In genomic region chrX:10615931-10616780, GRCh38 we compare ENCODE assay signal across 8 cellular contexts. TPM values are rescaled to one million over a fixed set of nuclear protein-coding genes. Genes with fewer than 3 reads are reported as not detected.
DNase-seq lines count a peak whose midpoint lies in the region; ATAC-seq and TF ChIP-seq lines count a peak whose summit lies in the region.

No MANE protein-coding gene starts in this region.

- no peaks in the 10 kb centered on the region for H3K36me3 ChIP-seq in ectodermal cell (ENCODE audit: control insufficient read depth, insufficient read depth, low read length)
- H3K36me3 ChIP-seq in mesodermal cell (ENCODE audit: control insufficient read depth, insufficient read depth, low read length) = no peaks in the 10 kb centered on the region
- no peaks in the 10 kb centered on the region for H3K36me3 ChIP-seq in CD4-positive, alpha-beta memory T cell (ENCODE audit: insufficient read depth, low read length)

- H3K4me1 ChIP-seq in ectodermal cell (ENCODE audit: control insufficient read depth, insufficient read depth, low read length) (peaks cover 8% of the 10 kb centered on the region), mesodermal cell (ENCODE audit: control insufficient read depth, insufficient read depth, low read length, poor library complexity, severe bottlenecking) (peaks cover 27% of the 10 kb centered on the region)
- peaks cover 10% of the 10 kb centered on the region for H3K4me1 ChIP-seq in CD4-positive, alpha-beta memory T cell (ENCODE audit: insufficient read depth, low read length)

- H3K27ac ChIP-seq in AG04450 (ENCODE audit: low read depth, low read length) = no peak overlapping the region
- peak overlapping the region; percentile 68 for H3K27ac ChIP-seq in ectodermal cell (ENCODE audit: insufficient read depth, low read depth, low read length, poor library complexity, severe bottlenecking)
- peak overlapping the region; percentile 74 for H3K27ac ChIP-seq in mesodermal cell (ENCODE audit: low read depth, low read length, severe bottlenecking)
- no peak overlapping the region for H3K27ac ChIP-seq in CD4-positive, alpha-beta memory T cell (ENCODE audit: low read depth, low read length)

- DNase-seq in AG04450 (ENCODE audit: low read depth, low spot score) (no peak), NOMO-1 (lab: John Stamatoyannopoulos, UW; ENCODE audit: unreplicated experiment in 2 of 2) (peak; percentile 19 to 49)
- DNase-seq in stimulated activated effector memory CD8-positive, alpha-beta T cell treated with anti-CD3 and anti-CD28 coated beads, Interleukin-12 subunit alpha, Interleukin-12 subunit beta, amount 100 ng/mL, for 72 hours (ENCODE audit: low spot score in 2 of 2) = no peak
- DNase-seq in CD4-positive, alpha-beta memory T cell = no peak

- POLR2A ChIA-PET in AG04450 (lab: Yijun Ruan, JAX) = no interaction called here
- POLR2A ChIA-PET in CD4-positive, alpha-beta memory T cell (lab: Charles Lee; ENCODE audit: partially characterized antibody) = no interaction called here

- H3K9me3 Mint-ChIP-seq in stimulated activated effector memory CD8-positive, alpha-beta T cell treated with anti-CD3 and anti-CD28 coated beads, Interleukin-12 subunit alpha, Interleukin-12 subunit beta, amount 100 ng/mL, for 72 hours = no peaks in the 10 kb centered on the region
- H3K9me3 Mint-ChIP-seq in CD4-positive, alpha-beta memory T cell = peaks cover 0 to 3% (median 0%) of the 10 kb centered on the region in 8 donors

- CTCF ChIA-PET in AG04450 (lab: Charles Lee) = interaction anchor here (0.7 to 2.1 kb wide), 8 partner anchors 11 to 427 kb away, joined by 3 to 28 read pairs (median 4); no protein-coding TSS in a partner anchor
- CTCF ChIA-PET in CD4-positive, alpha-beta memory T cell (lab: Charles Lee; ENCODE audit: partially characterized antibody) = no interaction called here

- H3K4me3 ChIP-seq in AG04450 (ENCODE audit: low read depth, low read length) (peak overlapping the region; percentile 31; the same call in 1 of the 2 replicates), ectodermal cell (ENCODE audit: insufficient read depth, low read depth, low read length) (no peak overlapping the region), mesodermal cell (ENCODE audit: extremely low read depth, insufficient read depth, low read length, poor library complexity, severe bottlenecking) (peak overlapping the region; percentile 14)
- no peak overlapping the region for H3K4me3 ChIP-seq in CD4-positive, alpha-beta memory T cell (ENCODE audit: low read length in 2 of 2)

- intact Hi-C loops in CD4-positive, alpha-beta memory T cell (cut with micrococcal nuclease) = no loop called here

- TF ChIP-seq CTCF in AG04450 (IDR thresholded peaks at IDR 0.05; ENCODE audit: low read depth, low read length) = peak; percentile 62

- H3K4me3 Mint-ChIP-seq in stimulated activated effector memory CD8-positive, alpha-beta T cell treated with anti-CD3 and anti-CD28 coated beads, Interleukin-12 subunit alpha, Interleukin-12 subunit beta, amount 100 ng/mL, for 72 hours = no peak overlapping the region
- H3K4me3 Mint-ChIP-seq in CD4-positive, alpha-beta memory T cell = no peak overlapping the region

- H3K27me3 Mint-ChIP-seq in CD4-positive, alpha-beta memory T cell = peaks cover 5 to 8% of the 10 kb centered on the region in 2 donors

- H3K27ac Mint-ChIP-seq in stimulated activated effector memory CD8-positive, alpha-beta T cell treated with anti-CD3 and anti-CD28 coated beads, Interleukin-12 subunit alpha, Interleukin-12 subunit beta, amount 100 ng/mL, for 72 hours = no peak overlapping the region
- no peak overlapping the region for H3K27ac Mint-ChIP-seq in CD4-positive, alpha-beta memory T cell

- no peaks in the 10 kb centered on the region for H3K36me3 Mint-ChIP-seq in stimulated activated effector memory CD8-positive, alpha-beta T cell treated with anti-CD3 and anti-CD28 coated beads, Interleukin-12 subunit alpha, Interleukin-12 subunit beta, amount 100 ng/mL, for 72 hours
- no peaks in the 10 kb centered on the region for H3K36me3 Mint-ChIP-seq in CD4-positive, alpha-beta memory T cell

- ATAC-seq in GM18511 (IDR thresholded peaks at IDR 0.05; ENCODE audit: unreplicated experiment) = peak; percentile 77
- ATAC-seq in HG03432 (IDR thresholded peaks at IDR 0.05; ENCODE audit: unreplicated experiment) = peak; percentile 46
- ATAC-seq in stimulated activated effector memory CD8-positive, alpha-beta T cell treated with anti-CD3 and anti-CD28 coated beads, Interleukin-12 subunit alpha, Interleukin-12 subunit beta, amount 100 ng/mL, for 72 hours = no peak

- WGBS in ectodermal cell, 2 experiments = 24 to 28% methylated on average over 11 to 13 of the region's 14 CpGs
- WGBS in mesodermal cell (ENCODE audit: insufficient coverage in 2 of 2), 2 experiments = 0% methylated on average over 2 of the region's 14 CpGs; no CpG with 5 or more reads in 1 of the 2 experiments

- no peaks in the 10 kb centered on the region for H3K4me1 Mint-ChIP-seq in stimulated activated effector memory CD8-positive, alpha-beta T cell treated with anti-CD3 and anti-CD28 coated beads, Interleukin-12 subunit alpha, Interleukin-12 subunit beta, amount 100 ng/mL, for 72 hours
- H3K4me1 Mint-ChIP-seq in CD4-positive, alpha-beta memory T cell = peaks cover 4 to 15% (median 5%) of the 10 kb centered on the region in 4 donors

- no peaks in the 10 kb centered on the region for H3K27me3 ChIP-seq in AG04450 (ENCODE audit: control insufficient read depth, insufficient read depth, low read length)
- no peaks in the 10 kb centered on the region for H3K27me3 ChIP-seq in ectodermal cell (ENCODE audit: control insufficient read depth, insufficient read depth, low read length, poor library complexity, severe bottlenecking)
- no peaks in the 10 kb centered on the region for H3K27me3 ChIP-seq in CD4-positive, alpha-beta memory T cell (ENCODE audit: insufficient read depth, low read length)

- H3K9me3 ChIP-seq in AG04450 (ENCODE audit: control insufficient read depth, insufficient read depth, low read length) (no peaks in the 10 kb centered on the region), ectodermal cell (ENCODE audit: control insufficient read depth, low read length) (no peaks in the 10 kb centered on the region), mesodermal cell (ENCODE audit: control insufficient read depth, low read length) (no peaks in the 10 kb centered on the region)
- H3K9me3 ChIP-seq in CD4-positive, alpha-beta memory T cell (ENCODE audit: control insufficient read depth in 1 of 2, low read length in 2 of 2) = no peaks in the 10 kb centered on the region

RNA-seq across cellular contexts. Expression of gene MID1, which starts 4.2 kb away (rescaled TPM):
- 37.5 and 42.0 TPM in 2 replicates for polyA plus RNA-seq in AG04450 (2011; rRNA removed)
- 65.2 and 80.6 TPM in 2 replicates for polyA minus RNA-seq in AG04450 (2011; rRNA and poly(A)+ RNA removed)
- 42.8 TPM for polyA plus RNA-seq in ectodermal cell (2013, experiment 1 of 4)
- 41.5 TPM for polyA plus RNA-seq in ectodermal cell (2013, experiment 2 of 4)
- 34.7 TPM for polyA plus RNA-seq in ectodermal cell (2013, experiment 3 of 4)
- 42.3 TPM for polyA plus RNA-seq in ectodermal cell (2013, experiment 4 of 4)
- 24.8 TPM for polyA plus RNA-seq in mesodermal cell (2013, experiment 1 of 2)
- 30.9 TPM for polyA plus RNA-seq in mesodermal cell (2013, experiment 2 of 2)
- total RNA-seq in CD4-positive, alpha-beta memory T cell = not detected
- not detected for polyA plus RNA-seq in CD4-positive, alpha-beta memory T cell

Comparison
In these comparisons a context has a peak if more than half of its experiments do, and no peak if none do; other contexts are left out.
1. DNase-seq: peak in NOMO-1 (2 of 2); none in AG04450 (single experiment), stimulated activated effector memory CD8-positive, alpha-beta T cell treated with anti-CD3 and anti-CD28 coated beads, Interleukin-12 subunit alpha, Interleukin-12 subunit beta, amount 100 ng/mL, for 72 hours (0 of 2) and CD4-positive, alpha-beta memory T cell (0 of 5).
2. H3K27ac ChIP-seq: peak in ectodermal cell (single experiment) and mesodermal cell (single experiment); none in AG04450 (single experiment) and CD4-positive, alpha-beta memory T cell (single experiment).
3. H3K4me3 ChIP-seq: peak in AG04450 (single experiment) and mesodermal cell (single experiment); none in ectodermal cell (single experiment) and CD4-positive, alpha-beta memory T cell (0 of 2).
4. RNA of gene MID1, which starts 4.2 kb away (polyA plus RNA-seq): 37.5 to 42.0 TPM in AG04450; not detected in CD4-positive, alpha-beta memory T cell; every median in the first group is over 10 times any median in the second.